8 cellular contexts compared by ENCODE assay signal in the genomic region with DNA sequence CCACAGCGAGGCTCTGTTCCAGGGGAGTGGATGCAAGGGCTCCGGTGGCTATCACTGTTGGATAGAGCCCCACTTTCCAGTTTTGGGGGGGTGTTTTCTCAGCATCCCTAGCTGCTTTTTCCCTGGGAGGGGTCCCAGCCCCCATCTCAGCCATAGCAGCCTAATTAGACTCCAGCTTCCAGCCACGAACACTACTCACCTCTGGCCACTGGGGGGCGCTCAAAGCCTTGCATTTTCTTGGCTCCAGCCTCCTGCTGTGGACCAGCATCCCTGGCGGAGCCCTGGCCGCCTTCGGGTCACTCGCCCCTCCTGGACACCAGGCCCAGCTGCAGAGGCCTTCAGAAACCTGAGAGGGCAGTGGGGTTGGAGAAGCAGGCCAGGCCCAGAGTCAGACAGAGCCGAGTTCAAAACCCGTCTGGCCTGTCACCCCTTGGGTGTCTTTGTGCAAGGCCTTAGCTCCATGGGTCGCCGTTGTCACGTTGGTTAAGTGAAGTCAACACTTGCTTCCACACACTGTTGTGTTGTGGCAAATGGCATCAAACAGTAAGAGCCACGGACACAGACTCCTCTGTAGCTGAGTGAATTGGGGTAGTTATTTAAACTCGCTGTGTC.
DNase-seq lines count a peak whose midpoint lies in the region; ATAC-seq and TF ChIP-seq lines count a peak whose summit lies in the region.

No MANE protein-coding gene starts in this region.

- H3K4me3 ChIP-seq in MM.1S (ENCODE audit: low read length) (no peak overlapping the region), lung (no peak overlapping the region)

- H3K27me3 ChIP-seq in MM.1S (replicated peaks; ENCODE audit: insufficient read depth, low read length) (peaks cover 86% of the 10 kb centered on the region), lung (ENCODE audit: control insufficient read depth, insufficient read depth) (no peaks in the 10 kb centered on the region)

- H3K9me3 Mint-ChIP-seq in activated CD4-positive, alpha-beta T cell treated with anti-CD3 and anti-CD28 coated beads for 36 hours (ENCODE audit: low read depth) = no peaks in the 10 kb centered on the region

- no peaks in the 10 kb centered on the region for H3K27me3 Mint-ChIP-seq in activated CD4-positive, alpha-beta T cell treated with anti-CD3 and anti-CD28 coated beads for 36 hours

- H3K36me3 Mint-ChIP-seq in activated CD4-positive, alpha-beta T cell treated with anti-CD3 and anti-CD28 coated beads for 36 hours (ENCODE audit: low read depth) = no peaks in the 10 kb centered on the region

- H3K27ac ChIP-seq in MM.1S (ENCODE audit: low read length) = no peak overlapping the region
- H3K27ac ChIP-seq in lung (ENCODE audit: low read depth in 1 of 2, low read length in 1 of 2) = no peak overlapping the region

- H3K27ac Mint-ChIP-seq in activated CD4-positive, alpha-beta T cell treated with anti-CD3 and anti-CD28 coated beads for 36 hours = no peak overlapping the region

- POLR2A ChIA-PET in activated CD4-positive, alpha-beta T cell treated with anti-CD3 and anti-CD28 coated beads for 36 hours (lab: Charles Lee) = no interaction called here

- 60 to 61% methylated on average over 15 of the region's 15 CpGs for WGBS in lung, 2 donors

- H3K9me3 ChIP-seq in MM.1S (replicated peaks; ENCODE audit: insufficient read depth, low read length) (no peaks in the 10 kb centered on the region), lung (ENCODE audit: control insufficient read depth in 2 of 2, insufficient read depth in 1 of 2, low read length in 1 of 2) (peaks cover 0 to 3% of the 10 kb centered on the region in 2 donors)

- H3F3A ChIP-seq in MM.1S (ENCODE audit: insufficient read depth, low read length) = no peaks in the 10 kb centered on the region

- no peak overlapping the region for H3K9ac ChIP-seq in MM.1S (ENCODE audit: low read length)

- H3K36me3 ChIP-seq in MM.1S (replicated peaks; ENCODE audit: insufficient read depth, low read length) = no peaks in the 10 kb centered on the region
- H3K36me3 ChIP-seq in lung (ENCODE audit: control insufficient read depth in 2 of 2, insufficient read depth in 2 of 2, low read length in 2 of 2) = peaks cover 5 to 35% of the 10 kb centered on the region in 2 donors

- intact Hi-C loops in activated CD4-positive, alpha-beta T cell treated with anti-CD3 and anti-CD28 coated beads for 36 hours (cut with DNase I, micrococcal nuclease) = loop anchor here (1.0 to 10.0 kb wide), 8 partner anchors 165 to 919 kb away; no protein-coding TSS in a partner anchor

- CTCF ChIA-PET in activated CD4-positive, alpha-beta T cell treated with anti-CD3 and anti-CD28 coated beads for 36 hours (lab: Charles Lee) = interaction anchor here (0.5 to 1.8 kb wide), 18 partner anchors 9 to 919 kb away, joined by 3 to 7 read pairs (median 3); no protein-coding TSS in a partner anchor

- H3K4me2 ChIP-seq in MM.1S (ENCODE audit: low read depth, low read length) = no peak overlapping the region

- no peaks in the 10 kb centered on the region for H3K79me2 ChIP-seq in MM.1S (ENCODE audit: low read length)

- H3K4me1 ChIP-seq in MM.1S (ENCODE audit: low read length) (no peaks in the 10 kb centered on the region), lung (ENCODE audit: control insufficient read depth in 2 of 2, insufficient read depth in 2 of 2, low read length in 2 of 2) (no peaks in the 10 kb centered on the region)

- DNase-seq in NCI-H2171 treated with DMSO at 0.1 percent for 48 hours (lab: John Stamatoyannopoulos, UW) (peak; percentile 30), NCI-H2171 (lab: John Stamatoyannopoulos, UW) (no peak), MM.1S (peak; percentile 53), dedifferentiated amniotic fluid mesenchymal stem cell (ENCODE audit: extremely low spot score) (peak; percentile 15), lung (ENCODE audit: low spot score) (peak; percentile 59)
- DNase-seq in activated CD4-positive, alpha-beta T cell treated with anti-CD3 and anti-CD28 coated beads for 36 hours = peak; percentile 82
- DNase-seq in stimulated activated CD8-positive, alpha-beta memory T cell treated with anti-CD3 and anti-CD28 coated beads, Interleukin-15, amount 100 ng/mL, for 24 hours (ENCODE audit: low read depth) = peak; percentile 46

- H4K20me1 ChIP-seq in MM.1S (ENCODE audit: insufficient read depth, low read length) = no peaks in the 10 kb centered on the region

- H3K4me3 Mint-ChIP-seq in activated CD4-positive, alpha-beta T cell treated with anti-CD3 and anti-CD28 coated beads for 36 hours = no peak overlapping the region

- H3K9me2 ChIP-seq in MM.1S (replicated peaks; ENCODE audit: insufficient read depth, low read length) = no peaks in the 10 kb centered on the region

- H2AFZ ChIP-seq in MM.1S (ENCODE audit: low read length) = no peak overlapping the region

- no peaks in the 10 kb centered on the region for H3K4me1 Mint-ChIP-seq in activated CD4-positive, alpha-beta T cell treated with anti-CD3 and anti-CD28 coated beads for 36 hours

- ATAC-seq in activated CD4-positive, alpha-beta T cell treated with anti-CD3 and anti-CD28 coated beads for 36 hours = no peak
- ATAC-seq in lung (ENCODE audit: insufficient read depth, low FRiP score) (no peak), HG03521 (IDR thresholded peaks at IDR 0.05; ENCODE audit: unreplicated experiment) (no peak)

- TF ChIP-seq CTCF in MM.1S (IDR thresholded peaks at IDR 0.05; ENCODE audit: low read length) (peak; percentile 84), lung (IDR thresholded peaks at IDR 0.05; ENCODE audit: control extremely low read depth, extremely low read depth) (peak; percentile 27)
